ENCODE assay signal across 9 cellular contexts in genomic region chr9:136942881-136943230, GRCh38. TPM values are rescaled to one million over a fixed set of nuclear protein-coding genes. Genes with fewer than 3 reads are reported as not detected.
DNase-seq lines count a peak whose midpoint lies in the region; ATAC-seq, FAIRE-seq and TF ChIP-seq lines count a peak whose summit lies in the region.
"Had no signal": no experiment of that assay in that cellular context is flagged by ENCODE, and none has a peak within 500 bp of the region (broad histone marks: within the 10 kb centered on the region; RNA-seq: fewer than 3 reads in every experiment).

No MANE protein-coding gene starts in this region.

- H4K91ac ChIP-seq in H1 (replicated peaks; ENCODE audit: insufficient read length, low read length) = no peak overlapping the region

- peak overlapping the region in 1 of 7 donors; percentile 66 for H3K27ac Mint-ChIP-seq in CD4-positive, alpha-beta memory T cell

- H3K79me2 ChIP-seq in OCI-LY3 (ENCODE audit: low read length) = peaks cover 18% of the 10 kb centered on the region
- peaks cover 0 to 3% of the 10 kb centered on the region in 2 experiments; a peak in 1 of 4 replicates for H3K79me2 ChIP-seq in H1 (ENCODE audit: control insufficient read depth in 1 of 2, insufficient read depth in 2 of 2, low read length in 2 of 2)

- H4K20me1 ChIP-seq in OCI-LY3 (ENCODE audit: insufficient read depth, low read length) = no peaks in the 10 kb centered on the region
- peaks cover 7 to 27% of the 10 kb centered on the region in 2 experiments for H4K20me1 ChIP-seq in H1 (replicated peaks in 1 of 2; ENCODE audit: control insufficient read depth in 1 of 2, insufficient read depth in 2 of 2, low read length in 2 of 2)

- TF ChIP-seq RAD21 in H1 (IDR thresholded peaks at IDR 0.05 in 1 of 2, conservative IDR thresholded peaks at IDR 0.05 in 1 of 2; ENCODE audit: low read depth in 2 of 2, low read length in 2 of 2) = no peak

- no peak overlapping the region for H4K5ac ChIP-seq in H1 (ENCODE audit: insufficient read length, low read depth, low read length)

- H3K18ac ChIP-seq in H1 (ENCODE audit: extremely low read depth, low read length) = no peak overlapping the region

- H3K9ac ChIP-seq in OCI-LY3 (ENCODE audit: low read length) (no peak overlapping the region), H1 (replicated peaks in 1 of 4; ENCODE audit: extremely low read depth in 1 of 4, low read depth in 3 of 4, low read length in 3 of 4) (no peak overlapping the region)

- FAIRE-seq in H1 (lab: Jason Lieb, UNC) = no peak

- no peak overlapping the region for H2BK12ac ChIP-seq in H1 (ENCODE audit: low read depth, low read length)

- peaks cover 3 to 22% (median 11%) of the 10 kb centered on the region in 4 donors for H3K4me1 Mint-ChIP-seq in CD4-positive, alpha-beta memory T cell

- H3K23me2 ChIP-seq in H1 (ENCODE audit: low read depth, low read length) = peaks cover 5% of the 10 kb centered on the region; the same call in 1 of the 2 replicates

- no peak overlapping the region for H3K14ac ChIP-seq in H1 (ENCODE audit: insufficient read length)

- H3K4me3 Mint-ChIP-seq in CD4-positive, alpha-beta memory T cell = peak overlapping the region in 6 of 8 donors; percentile 31 to 57 (median 50)

- H4K8ac ChIP-seq in H1 (ENCODE audit: extremely low read depth, insufficient read depth, low read length) = no peak overlapping the region

- H3K79me1 ChIP-seq in H1 (ENCODE audit: low read depth, low read length) = no peaks in the 10 kb centered on the region

- ATAC-seq in HG03378 (IDR thresholded peaks at IDR 0.05; ENCODE audit: unreplicated experiment) = no peak
- ATAC-seq in GM21786 (IDR thresholded peaks at IDR 0.05; ENCODE audit: unreplicated experiment) = no peak

- H3K4me2 ChIP-seq in OCI-LY3 (ENCODE audit: low read length) (peak overlapping the region; percentile 83), H1 (ENCODE audit: insufficient read depth in 1 of 2, low read depth in 2 of 2, low read length in 2 of 2) (peak overlapping the region; percentile 64 to 66)

- no peak overlapping the region for H2BK20ac ChIP-seq in H1 (ENCODE audit: low read length)

- 85% methylated on average over 6 of the region's 16 CpGs; no CpG with 5 or more reads in 1 of the 2 experiments for WGBS in H1 (ENCODE audit: extremely low coverage in 1 of 2, insufficient coverage in 1 of 2, insufficient read length in 1 of 2, insufficient replicate concordance in 2 of 2, low coverage in 1 of 2, low lambda C conversion rate in 2 of 2, missing lambda C conversion rate in 1 of 2), 2 experiments
- 85 to 95% (median 89%) methylated on average over 14 to 16 of the region's 16 CpGs for WGBS in ovary, 3 donors
- 92 to 94% methylated on average over 16 of the region's 16 CpGs for WGBS in sigmoid colon, 2 donors

- H2AK5ac ChIP-seq in H1 (ENCODE audit: low read depth, low read length) = no peak overlapping the region

- H3K36me3 ChIP-seq in CD4-positive, alpha-beta memory T cell (ENCODE audit: insufficient read depth, low read length) = peaks cover 21% of the 10 kb centered on the region
- H3K36me3 ChIP-seq in OCI-LY3 (replicated peaks; ENCODE audit: low read depth, low read length) = peaks cover 34% of the 10 kb centered on the region
- H3K36me3 ChIP-seq in H1 (ENCODE audit: control insufficient read depth in 2 of 4, insufficient read depth in 4 of 4, low read length in 3 of 4) = peaks cover 12 to 34% (median 16%) of the 10 kb centered on the region in 4 experiments; a peak in 7 of 8 replicates
- H3K36me3 ChIP-seq in ovary = no peaks in the 10 kb centered on the region
- peaks cover 34 to 45% (median 40%) of the 10 kb centered on the region in 4 donors for H3K36me3 ChIP-seq in sigmoid colon

- no peak overlapping the region for H2BK5ac ChIP-seq in H1 (ENCODE audit: low read depth, low read length)

- H3K36me3 Mint-ChIP-seq in CD4-positive, alpha-beta memory T cell = peaks cover 12 to 19% of the 10 kb centered on the region in 2 donors

- H3K4me1 ChIP-seq in CD4-positive, alpha-beta memory T cell (ENCODE audit: insufficient read depth, low read length) = peaks cover 20% of the 10 kb centered on the region
- H3K4me1 ChIP-seq in OCI-LY3 (ENCODE audit: low read length) (peaks cover 18% of the 10 kb centered on the region), H1 (replicated peaks in 1 of 4; ENCODE audit: control insufficient read depth in 3 of 4, insufficient read depth in 4 of 4, low read length in 3 of 4) (peaks cover 0 to 17% (median 11%) of the 10 kb centered on the region in 4 experiments; a peak in 5 of 7 replicates), ovary (ENCODE audit: insufficient read depth) (peaks cover 7% of the 10 kb centered on the region), sigmoid colon (peaks cover 0 to 27% (median 19%) of the 10 kb centered on the region in 4 donors)

- TF ChIP-seq EP300 in H1 (IDR thresholded peaks at IDR 0.05; ENCODE audit: borderline replicate concordance in 1 of 2, low read depth in 2 of 2, low read length in 2 of 2) = no peak
- TF ChIP-seq EP300 in ovary (IDR thresholded peaks at IDR 0.05) = no peak
- no peak for TF ChIP-seq EP300 in sigmoid colon (IDR thresholded peaks at IDR 0.05)

- H2BK120ac ChIP-seq in H1 (replicated peaks; ENCODE audit: low read depth, low read length) = no peak overlapping the region

- intact Hi-C loops in CD4-positive, alpha-beta memory T cell (cut with micrococcal nuclease) = no loop called here
- intact Hi-C loops in ovary (cut with DNase I) = loop anchor here in 1 of 4 donors (5.0 to 10.0 kb wide), 2 partner anchors 56 to 98 kb away; partner anchors contain the start of genes AJM1, PHPT1 and TRAF2
- intact Hi-C loops in sigmoid colon (cut with DNase I) = loop anchor here (5.0 kb wide), 1 partner anchor 56 kb away; the partner anchor contains the start of gene TRAF2

- H2BK15ac ChIP-seq in H1 (ENCODE audit: low read length) = no peak overlapping the region

- CTCF ChIA-PET in CD4-positive, alpha-beta memory T cell (lab: Charles Lee; ENCODE audit: partially characterized antibody) = interaction anchor here (1.1 kb wide), 1 partner anchor 151 kb away, joined by 3 read pairs; no protein-coding TSS in a partner anchor
- CTCF ChIA-PET in H1 (lab: Charles Lee; ENCODE audit: partially characterized antibody) = interaction anchor here (0.9 to 2.1 kb wide), 3 partner anchors 46 to 125 kb away, joined by 3 to 5 read pairs (median 3); partner anchors contain the start of gene AJM1

- H3K27me3 Mint-ChIP-seq in CD4-positive, alpha-beta memory T cell = no peaks in the 10 kb centered on the region

- POLR2A ChIA-PET in CD4-positive, alpha-beta memory T cell (lab: Charles Lee; ENCODE audit: partially characterized antibody) = interaction anchor here (1.3 to 4.1 kb wide), 9 partner anchors 17 to 135 kb away, joined by 5 to 37 read pairs (median 13); partner anchors contain the start of genes CLIC3, PAXX and RABL6
- POLR2A ChIA-PET in H1 (lab: Charles Lee; ENCODE audit: partially characterized antibody) = interaction anchor here (1.7 to 2.1 kb wide), 2 partner anchors 83 to 95 kb away, joined by 4 to 9 read pairs; no protein-coding TSS in a partner anchor

- H3K4ac ChIP-seq in H1 (replicated peaks; ENCODE audit: insufficient read length, low read depth, low read length) = no peak overlapping the region

- TF ChIP-seq CTCF in OCI-LY3 (IDR thresholded peaks at IDR 0.05; ENCODE audit: low read depth, low read length) = no peak
- no peak for TF ChIP-seq CTCF in H1 (IDR thresholded peaks at IDR 0.05; ENCODE audit: control extremely low read depth in 1 of 3, insufficient read depth in 1 of 3, low read depth in 1 of 3, low read length in 3 of 3)
- TF ChIP-seq CTCF in ovary (IDR thresholded peaks at IDR 0.05) = no peak
- no peak for TF ChIP-seq CTCF in sigmoid colon (IDR thresholded peaks at IDR 0.05)

- no peak for TF ChIP-seq POLR2A in H1 (IDR thresholded peaks at IDR 0.05; ENCODE audit: control extremely low read depth in 1 of 2, low read depth in 2 of 2, low read length in 2 of 2)
- TF ChIP-seq POLR2A in ovary (IDR thresholded peaks at IDR 0.05) = no peak
- no peak for TF ChIP-seq POLR2A in sigmoid colon (IDR thresholded peaks at IDR 0.05)

- H3K9me3 Mint-ChIP-seq in CD4-positive, alpha-beta memory T cell = peaks cover 0 to 2% (median 0%) of the 10 kb centered on the region in 8 donors

- no peak overlapping the region for H3K56ac ChIP-seq in H1 (replicated peaks; ENCODE audit: insufficient read length, low read depth, low read length)

- no peaks in the 10 kb centered on the region for H3K27me3 ChIP-seq in CD4-positive, alpha-beta memory T cell (ENCODE audit: insufficient read depth, low read length)
- H3K27me3 ChIP-seq in OCI-LY3 (ENCODE audit: low read depth, low read length) (no peaks in the 10 kb centered on the region), H1 (replicated peaks in 1 of 4; ENCODE audit: control insufficient read depth in 3 of 4, extremely low read depth in 1 of 4, insufficient read depth in 3 of 4, low read length in 3 of 4) (no peaks in the 10 kb centered on the region), ovary (no peaks in the 10 kb centered on the region), sigmoid colon (no peaks in the 10 kb centered on the region)

- no peak overlapping the region for H3K4me3 ChIP-seq in CD4-positive, alpha-beta memory T cell (ENCODE audit: low read length in 2 of 2)
- H3K4me3 ChIP-seq in OCI-LY3 (ENCODE audit: low read length) (peak overlapping the region; percentile 96; the same call in 1 of the 2 replicates), H1 (ENCODE audit: extremely low read depth in 1 of 4, insufficient read depth in 2 of 4, low read depth in 3 of 4, low read length in 4 of 4) (peak overlapping the region in 1 of 4 experiments; percentile 95; a peak in 1 of 8 replicates), ovary (no peak overlapping the region), sigmoid colon (peak overlapping the region in 2 of 4 donors; percentile 81 to 96)

- H3K23ac ChIP-seq in H1 (ENCODE audit: insufficient read length) = no peak overlapping the region

- no peak overlapping the region for H3K27ac ChIP-seq in CD4-positive, alpha-beta memory T cell (ENCODE audit: low read depth, low read length)
- H3K27ac ChIP-seq in OCI-LY3 (ENCODE audit: low read length) (no peak overlapping the region), H1 (ENCODE audit: low read depth, low read length) (no peak overlapping the region), ovary (no peak overlapping the region), sigmoid colon (peak overlapping the region in 1 of 4 donors; percentile 94)

- H2AFZ ChIP-seq in OCI-LY3 (ENCODE audit: low read depth, low read length) (no peak overlapping the region), H1 (ENCODE audit: low read length) (no peak overlapping the region)

- DNase-seq in CD4-positive, alpha-beta memory T cell = no peak
- no peak for DNase-seq in H1 (ENCODE audit: low read depth in 1 of 2, low spot score in 2 of 2)
- DNase-seq in ovary = peak in 3 of 5 donors; percentile 17 to 42 (median 35)
- no peak for DNase-seq in UCSD-AML1 (lab: John Stamatoyannopoulos, UW; ENCODE audit: unreplicated experiment)
- no peak for DNase-seq in sigmoid colon
- DNase-seq: NCI-H2227 treated with DMSO at 0.1 percent for 48 hours had no signal

- no peaks in the 10 kb centered on the region for H3K9me3 ChIP-seq in CD4-positive, alpha-beta memory T cell (ENCODE audit: control insufficient read depth in 1 of 2, low read length in 2 of 2)
- H3K9me3 ChIP-seq in OCI-LY3 (ENCODE audit: insufficient read depth, low read length) = no peaks in the 10 kb centered on the region
- no peaks in the 10 kb centered on the region for H3K9me3 ChIP-seq in H1 (ENCODE audit: insufficient read depth in 2 of 2, low read depth in 1 of 2, low read length in 1 of 2)
- H3K9me3 ChIP-seq in ovary = no peaks in the 10 kb centered on the region
- H3K9me3 ChIP-seq in sigmoid colon = no peaks in the 10 kb centered on the region

RNA-seq across cellular contexts. Expression of gene FBXW5, which starts 1.7 kb away (rescaled TPM):
- 100 to 1,000 TPM; 122 to 123 TPM for total RNA-seq in CD4-positive, alpha-beta memory T cell
- 100 to 1,000 TPM in 1 of 2 donors, 10 to 100 TPM in 1; 98.6 to 160 TPM for polyA plus RNA-seq in CD4-positive, alpha-beta memory T cell
- total RNA-seq in H1 (2021; fragmentation: NEBNext Ultra II Directional; extraction: Animal tissue kit (Norgen Biotek cat#: 25700)) = 49.0 and 49.5 TPM in 2 replicates
- polyA plus RNA-seq in H1 (2011; rRNA removed) = 71.0 and 93.6 TPM in 2 replicates
- polyA plus RNA-seq in H1 (2011; cell fraction: cytosol; rRNA removed) = 63.6 TPM
- 128 TPM for polyA plus RNA-seq in H1 (2011; cell fraction: nucleus; rRNA removed)
- polyA plus RNA-seq in H1 (2012, experiment 1 of 2) = 21.9 to 43.5 TPM (median 42.5 TPM) in 4 replicates
- 42.7 TPM for polyA plus RNA-seq in H1 (2012, experiment 2 of 2)
- polyA plus RNA-seq in H1 (2013, experiment 1 of 2) = 31.4 TPM
- 30.2 TPM for polyA plus RNA-seq in H1 (2013, experiment 2 of 2)
- polyA minus RNA-seq in H1 (2011; rRNA and poly(A)+ RNA removed) = 30.9 and 37.2 TPM in 2 replicates
- polyA minus RNA-seq in H1 (2011; cell fraction: cytosol; rRNA and poly(A)+ RNA removed) = 67.3 TPM
- 46.9 TPM for polyA minus RNA-seq in H1 (2011; cell fraction: nucleus; rRNA and poly(A)+ RNA removed)
- total RNA-seq in ovary = 10 to 100 TPM; 49.4 to 75.5 (median 60.5) TPM
- polyA plus RNA-seq in ovary = 10 to 100 TPM in 1 of 2 donors, 1 to 10 TPM in 1; 2.2 to 64.1 TPM
- total RNA-seq in sigmoid colon = 100 to 1,000 TPM; 153 to 202 (median 171) TPM
- 100 to 1,000 TPM; 147 to 182 (median 165) TPM for polyA plus RNA-seq in sigmoid colon

RNA-seq across cellular contexts. Expression of gene C8G, which starts 2.2 kb away (rescaled TPM):
- 1 to 10 TPM; 2.2 TPM for total RNA-seq in CD4-positive, alpha-beta memory T cell
- polyA plus RNA-seq in CD4-positive, alpha-beta memory T cell = under 1 TPM in 1 of 2 donors, not detected in 1; 0.60 TPM
- total RNA-seq in H1 (2021; fragmentation: NEBNext Ultra II Directional; extraction: Animal tissue kit (Norgen Biotek cat#: 25700)) = 0.80 TPM in 1 of 2 replicates, not detected in the other
- polyA plus RNA-seq in H1 (2011; rRNA removed) (0.62 and 1.8 TPM in 2 replicates), ovary (under 1 TPM in 1 of 2 donors, not detected in 1; 0.38 TPM), sigmoid colon (10 to 100 TPM in 1 of 3 donors, 1 to 10 TPM in 2; 4.2 to 11.1 (median 5.4) TPM)
- polyA plus RNA-seq in H1 (2011; cell fraction: cytosol; rRNA removed) = 1.4 TPM
- polyA plus RNA-seq in H1 (2011; cell fraction: nucleus; rRNA removed) = 8.4 TPM
- polyA plus RNA-seq in H1 (2012, experiment 1 of 2) = 0.88 to 1.5 TPM in 2 of 4 replicates, not detected in the others
- not detected for polyA plus RNA-seq in H1 (2012, experiment 2 of 2)
- polyA plus RNA-seq in H1 (2013, experiment 1 of 2) = 1.6 TPM
- polyA plus RNA-seq in H1 (2013, experiment 2 of 2) = 0.75 TPM
- polyA minus RNA-seq in H1 (2011; rRNA and poly(A)+ RNA removed) = not detected in 2 replicates
- polyA minus RNA-seq in H1 (2011; cell fraction: cytosol; rRNA and poly(A)+ RNA removed) = not detected
- not detected for polyA minus RNA-seq in H1 (2011; cell fraction: nucleus; rRNA and poly(A)+ RNA removed)
- total RNA-seq in ovary (under 1 TPM in 1 of 7 donors, not detected in 6; 1.00 TPM), sigmoid colon (not detected)

RNA-seq across cellular contexts. Expression of gene LCN12, which starts 9.2 kb away (rescaled TPM):
- 1 to 10 TPM in 1 of 2 experiments, under 1 TPM in 1; 0.72 to 1.4 TPM for total RNA-seq in CD4-positive, alpha-beta memory T cell
- not detected for polyA plus RNA-seq in CD4-positive, alpha-beta memory T cell
- total RNA-seq in H1 (2021; fragmentation: NEBNext Ultra II Directional; extraction: Animal tissue kit (Norgen Biotek cat#: 25700)) = 1.5 and 1.7 TPM in 2 replicates
- polyA plus RNA-seq in H1 (2011; rRNA removed) (1.1 and 2.1 TPM in 2 replicates), ovary (1 to 10 TPM; 1.1 to 6.1 TPM), sigmoid colon (1 to 10 TPM in 1 of 3 donors, not detected in 2; 3.0 TPM)
- polyA plus RNA-seq in H1 (2011; cell fraction: cytosol; rRNA removed) = 1.2 TPM
- polyA plus RNA-seq in H1 (2011; cell fraction: nucleus; rRNA removed) = 20.2 TPM
- polyA plus RNA-seq in H1 (2012, experiment 1 of 2) = 0.91 to 2.5 TPM (median 1.7 TPM) in 4 replicates
- 0.35 TPM for polyA plus RNA-seq in H1 (2012, experiment 2 of 2)
- polyA plus RNA-seq in H1 (2013, experiment 1 of 2) = 0.43 TPM
- 0.39 TPM for polyA plus RNA-seq in H1 (2013, experiment 2 of 2)
- 0.12 and 1.3 TPM in 2 replicates for polyA minus RNA-seq in H1 (2011; rRNA and poly(A)+ RNA removed)
- polyA minus RNA-seq in H1 (2011; cell fraction: cytosol; rRNA and poly(A)+ RNA removed) = not detected
- 0.40 TPM for polyA minus RNA-seq in H1 (2011; cell fraction: nucleus; rRNA and poly(A)+ RNA removed)
- total RNA-seq in ovary (10 to 100 TPM in 5 of 7 donors, 1 to 10 TPM in 2; 1.3 to 40.9 (median 19.2) TPM), sigmoid colon (1 to 10 TPM in 1 of 4 donors, not detected in 3; 1.2 TPM)

RNA-seq across cellular contexts. Expression of gene PTGDS, which starts 34.4 kb away (rescaled TPM):
- 1 to 10 TPM; 4.8 to 5.1 TPM for total RNA-seq in CD4-positive, alpha-beta memory T cell
- polyA plus RNA-seq in CD4-positive, alpha-beta memory T cell = 1 to 10 TPM; 1.7 to 3.8 TPM
- total RNA-seq in H1 (2021; fragmentation: NEBNext Ultra II Directional; extraction: Animal tissue kit (Norgen Biotek cat#: 25700)) = 2.2 and 2.3 TPM in 2 replicates
- polyA plus RNA-seq in H1 (2011; rRNA removed) (1.7 and 2.5 TPM in 2 replicates), ovary (10 to 100 TPM; 13.6 to 43.1 TPM), sigmoid colon (100 to 1,000 TPM in 1 of 3 donors, 10 to 100 TPM in 1, 1 to 10 TPM in 1; 8.3 to 218 (median 24.0) TPM)
- 1.1 TPM for polyA plus RNA-seq in H1 (2011; cell fraction: cytosol; rRNA removed)
- polyA plus RNA-seq in H1 (2011; cell fraction: nucleus; rRNA removed) = 6.2 TPM
- 0.66 to 1.3 TPM (median 0.98 TPM) in 4 replicates for polyA plus RNA-seq in H1 (2012, experiment 1 of 2)
- 1.4 TPM for polyA plus RNA-seq in H1 (2012, experiment 2 of 2)
- polyA plus RNA-seq in H1 (2013, experiment 1 of 2) = 1.4 TPM
- polyA plus RNA-seq in H1 (2013, experiment 2 of 2) = 2.0 TPM
- 0.54 TPM in 1 of 2 replicates, not detected in the other for polyA minus RNA-seq in H1 (2011; rRNA and poly(A)+ RNA removed)
- polyA minus RNA-seq in H1 (2011; cell fraction: cytosol; rRNA and poly(A)+ RNA removed) = not detected
- polyA minus RNA-seq in H1 (2011; cell fraction: nucleus; rRNA and poly(A)+ RNA removed) = 1.9 TPM
- total RNA-seq in ovary (100 to 1,000 TPM in 2 of 7 donors, 10 to 100 TPM in 4, 1 to 10 TPM in 1; 5.8 to 191 (median 59.8) TPM), sigmoid colon (10 to 100 TPM; 11.8 to 36.6 (median 32.4) TPM)

RNA-seq across cellular contexts. Expression of gene LCNL1, which starts 39.9 kb away (rescaled TPM):
- under 1 TPM; 0.14 to 0.17 TPM for total RNA-seq in CD4-positive, alpha-beta memory T cell
- not detected for polyA plus RNA-seq in CD4-positive, alpha-beta memory T cell
- total RNA-seq in H1 (2021; fragmentation: NEBNext Ultra II Directional; extraction: Animal tissue kit (Norgen Biotek cat#: 25700)) = 0.15 TPM in 1 of 2 replicates, not detected in the other
- polyA plus RNA-seq in H1 (2011; rRNA removed) = 0.11 and 0.35 TPM in 2 replicates
- polyA plus RNA-seq in H1 (2011; cell fraction: cytosol; rRNA removed) = 0.21 TPM
- 1.5 TPM for polyA plus RNA-seq in H1 (2011; cell fraction: nucleus; rRNA removed)
- polyA plus RNA-seq in H1 (2012, experiment 1 of 2) = 0.07 TPM in 1 of 4 replicates, not detected in the others
- 0.13 TPM for polyA plus RNA-seq in H1 (2012, experiment 2 of 2)
- polyA plus RNA-seq in H1 (2013, experiment 1 of 2) = 0.18 TPM
- 0.06 TPM for polyA plus RNA-seq in H1 (2013, experiment 2 of 2)
- 0.25 TPM in 1 of 2 replicates, not detected in the other for polyA minus RNA-seq in H1 (2011; rRNA and poly(A)+ RNA removed)
- polyA minus RNA-seq in H1 (2011; cell fraction: cytosol; rRNA and poly(A)+ RNA removed) = not detected
- 1.00 TPM for polyA minus RNA-seq in H1 (2011; cell fraction: nucleus; rRNA and poly(A)+ RNA removed)
- 1 to 10 TPM in 2 of 7 donors, under 1 TPM in 4, not detected in 1; 0.25 to 1.6 (median 0.61) TPM for total RNA-seq in ovary
- under 1 TPM; 0.17 to 0.19 TPM for polyA plus RNA-seq in ovary
- 1 to 10 TPM in 1 of 4 donors, under 1 TPM in 3; 0.14 to 1.1 (median 0.43) TPM for total RNA-seq in sigmoid colon
- polyA plus RNA-seq in sigmoid colon = under 1 TPM in 1 of 3 donors, not detected in 2; 0.50 TPM

Comparison
In these comparisons a context has a peak if more than half of its experiments do, and no peak if none do; other contexts are left out.
1. DNase-seq: peak in ovary (3 of 5); none in CD4-positive, alpha-beta memory T cell (0 of 5), H1 (0 of 2), UCSD-AML1 (single experiment) and sigmoid colon (single experiment).